Comparison of ENCODE assay signal across 1 cellular context in the genomic region with DNA sequence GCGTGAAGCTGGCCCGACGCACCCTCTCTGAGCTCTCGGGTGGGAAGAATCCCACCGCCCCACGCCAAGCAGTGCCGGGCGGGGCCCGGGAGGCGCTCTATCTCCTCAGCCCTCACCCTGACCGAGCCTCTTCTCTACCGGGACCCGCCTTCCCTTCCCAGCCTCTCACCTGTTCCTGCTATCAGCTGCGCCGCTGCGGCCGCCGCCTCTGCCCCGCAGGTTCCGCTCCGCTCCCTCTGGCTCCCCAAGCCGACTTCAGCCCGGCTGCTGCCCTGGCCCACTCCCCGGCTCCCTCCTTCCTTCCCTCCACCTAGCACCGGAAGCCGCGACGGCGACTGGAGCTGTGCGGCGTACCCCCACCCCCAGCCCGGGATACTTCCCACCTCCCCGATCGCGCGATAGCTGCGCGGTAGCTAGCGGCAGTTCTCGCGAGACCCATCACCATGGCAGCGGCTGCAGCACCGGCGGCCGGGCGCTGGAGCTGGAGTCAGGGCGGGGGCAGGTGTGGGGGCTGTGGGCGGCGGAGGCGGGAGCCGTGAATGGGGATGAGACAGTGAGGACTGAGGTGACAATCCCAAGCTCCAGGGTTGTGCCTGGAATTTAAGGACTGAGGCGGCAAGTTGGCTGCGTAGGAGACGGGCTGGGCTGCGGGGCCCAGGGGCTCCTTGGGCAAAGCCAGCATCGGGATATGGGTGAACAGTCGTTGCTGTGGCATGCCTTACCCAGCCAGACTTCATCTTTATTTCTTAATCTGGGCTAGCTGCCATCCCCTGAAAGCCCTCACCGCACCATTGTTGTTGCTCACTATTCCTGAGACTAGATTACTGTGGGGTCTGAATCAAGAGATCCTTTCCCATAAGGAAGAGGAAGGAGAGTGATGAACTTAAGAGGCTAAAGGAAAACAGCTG.
A peak's percentile ranks its signal among the peaks of the same experiment; 100 is the strongest.
TF ChIP-seq lines count a peak whose summit lies in the region.

Gene ARF3, minus strand, starts transcription at position 347 of the 908 bp plus-strand sequence. CDS start 16,392 bp downstream, outside the sequence.

TF ChIP-seq in HepG2, 621 proteins besides CTCF, POLR2A, EP300 and RAD21 (continued from another document and continues in another):
- TF ChIP-seq SRSF1 (optimal IDR thresholded peaks at IDR 0.05; ENCODE audit: low read depth, low read length) (peak; percentile 40), ZMYM4 (CRISPR knock-in tag; IDR thresholded peaks at IDR 0.05) (peak; percentile 81), ZNF775 (CRISPR knock-in tag; IDR thresholded peaks at IDR 0.05; ENCODE audit: borderline replicate concordance) (no peak), SAFB2 (CRISPR knock-in tag; IDR thresholded peaks at IDR 0.05; ENCODE audit: borderline replicate concordance, low read depth) (no peak; the same call in 1 of the 2 replicates), RBM22 (optimal IDR thresholded peaks at IDR 0.05; ENCODE audit: low read length) (no peak), ZNF329 (CRISPR knock-in tag; IDR thresholded peaks at IDR 0.05; ENCODE audit: low read depth) (peak; percentile 53; the same call in 1 of the 2 replicates), ZNF792 (CRISPR knock-in tag; IDR thresholded peaks at IDR 0.05) (peak; percentile 54; the same call in 1 of the 2 replicates), ETV5 (CRISPR knock-in tag; IDR thresholded peaks at IDR 0.05; ENCODE audit: borderline replicate concordance) (peak; percentile 93), ZNF878 (CRISPR knock-in tag; IDR thresholded peaks at IDR 0.05) (no peak), PRMT3 (CRISPR knock-in tag; IDR thresholded peaks at IDR 0.05; ENCODE audit: borderline replicate concordance, low read depth) (no peak), ZNF18 (CRISPR knock-in tag; IDR thresholded peaks at IDR 0.05; ENCODE audit: insufficient replicate concordance) (no peak), ATF7 (IDR thresholded peaks at IDR 0.05) (no peak), ATF7 (CRISPR knock-in tag; IDR thresholded peaks at IDR 0.05) (no peak), MATR3 (CRISPR knock-in tag; IDR thresholded peaks at IDR 0.05) (no peak), PRDM10 (CRISPR knock-in tag; IDR thresholded peaks at IDR 0.05; ENCODE audit: low read depth) (peak; percentile 52; the same call in 1 of the 2 replicates), ZBTB33 (CRISPR knock-in tag; IDR thresholded peaks at IDR 0.05) (no peak), SOX6 (IDR thresholded peaks at IDR 0.05) (no peak), SOX6 (CRISPR knock-in tag; IDR thresholded peaks at IDR 0.05) (no peak), FOXA3 (CRISPR knock-in tag; IDR thresholded peaks at IDR 0.05) (peak; percentile 44; the same call in 1 of the 2 replicates), HNF4A (CRISPR knock-in tag; IDR thresholded peaks at IDR 0.05) (no peak), ZNF33A (CRISPR knock-in tag; IDR thresholded peaks at IDR 0.05; ENCODE audit: borderline replicate concordance) (no peak), CSRNP1 (CRISPR knock-in tag; IDR thresholded peaks at IDR 0.05) (no peak), ZNF781 (CRISPR knock-in tag; IDR thresholded peaks at IDR 0.05; ENCODE audit: borderline replicate concordance, not compliant biosample characterization) (peak; percentile 66), RFX3 (CRISPR knock-in tag; IDR thresholded peaks at IDR 0.05) (peak; percentile 84), MAFF (IDR thresholded peaks at IDR 0.05; ENCODE audit: low read depth, low read length) (no peak; the same call in 1 of the 2 replicates), KDM3A (CRISPR knock-in tag; IDR thresholded peaks at IDR 0.05; ENCODE audit: low read depth) (0 out of 2 replicates have a peak, but pooled peaks have one; percentile 25), ZKSCAN5 (CRISPR knock-in tag; IDR thresholded peaks at IDR 0.05) (0 out of 2 replicates have a peak, but pooled peaks have one; percentile 65), ZNF737 (CRISPR knock-in tag; IDR thresholded peaks at IDR 0.05; ENCODE audit: borderline replicate concordance) (no peak), ZNF670 (CRISPR knock-in tag; IDR thresholded peaks at IDR 0.05; ENCODE audit: borderline replicate concordance) (no peak), ZNF556 (CRISPR knock-in tag; IDR thresholded peaks at IDR 0.05; ENCODE audit: borderline replicate concordance) (no peak; the same call in 1 of the 2 replicates), NCOA5 (CRISPR knock-in tag; IDR thresholded peaks at IDR 0.05) (no peak), ZNF577 (CRISPR knock-in tag; IDR thresholded peaks at IDR 0.05; ENCODE audit: borderline replicate concordance, low read depth) (no peak), BCL6 (CRISPR knock-in tag; IDR thresholded peaks at IDR 0.05) (peak; percentile 26; the same call in 1 of the 2 replicates), GZF1 (CRISPR knock-in tag; IDR thresholded peaks at IDR 0.05) (peak; percentile 58; the same call in 1 of the 2 replicates)
- TF ChIP-seq, protein P1, sequence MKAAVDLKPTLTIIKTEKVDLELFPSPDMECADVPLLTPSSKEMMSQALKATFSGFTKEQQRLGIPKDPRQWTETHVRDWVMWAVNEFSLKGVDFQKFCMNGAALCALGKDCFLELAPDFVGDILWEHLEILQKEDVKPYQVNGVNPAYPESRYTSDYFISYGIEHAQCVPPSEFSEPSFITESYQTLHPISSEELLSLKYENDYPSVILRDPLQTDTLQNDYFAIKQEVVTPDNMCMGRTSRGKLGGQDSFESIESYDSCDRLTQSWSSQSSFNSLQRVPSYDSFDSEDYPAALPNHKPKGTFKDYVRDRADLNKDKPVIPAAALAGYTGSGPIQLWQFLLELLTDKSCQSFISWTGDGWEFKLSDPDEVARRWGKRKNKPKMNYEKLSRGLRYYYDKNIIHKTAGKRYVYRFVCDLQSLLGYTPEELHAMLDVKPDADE (CRISPR knock-in tag; IDR thresholded peaks at IDR 0.05): no peak
- TF ChIP-seq, protein P2, sequence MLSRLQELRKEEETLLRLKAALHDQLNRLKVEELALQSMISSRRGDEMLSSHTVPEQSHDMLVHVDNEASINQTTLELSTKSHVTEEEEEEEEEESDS (CRISPR knock-in tag; IDR thresholded peaks at IDR 0.05; ENCODE audit: borderline replicate concordance): no peak
- TF ChIP-seq, protein P3, sequence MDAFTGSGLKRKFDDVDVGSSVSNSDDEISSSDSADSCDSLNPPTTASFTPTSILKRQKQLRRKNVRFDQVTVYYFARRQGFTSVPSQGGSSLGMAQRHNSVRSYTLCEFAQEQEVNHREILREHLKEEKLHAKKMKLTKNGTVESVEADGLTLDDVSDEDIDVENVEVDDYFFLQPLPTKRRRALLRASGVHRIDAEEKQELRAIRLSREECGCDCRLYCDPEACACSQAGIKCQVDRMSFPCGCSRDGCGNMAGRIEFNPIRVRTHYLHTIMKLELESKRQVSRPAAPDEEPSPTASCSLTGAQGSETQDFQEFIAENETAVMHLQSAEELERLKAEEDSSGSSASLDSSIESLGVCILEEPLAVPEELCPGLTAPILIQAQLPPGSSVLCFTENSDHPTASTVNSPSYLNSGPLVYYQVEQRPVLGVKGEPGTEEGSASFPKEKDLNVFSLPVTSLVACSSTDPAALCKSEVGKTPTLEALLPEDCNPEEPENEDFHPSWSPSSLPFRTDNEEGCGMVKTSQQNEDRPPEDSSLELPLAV (CRISPR knock-in tag; conservative IDR thresholded peaks at IDR 0.05; ENCODE audit: low read depth): 0 out of 2 replicates have a peak, but pooled peaks have one; percentile 61
- TF ChIP-seq, protein P4, sequence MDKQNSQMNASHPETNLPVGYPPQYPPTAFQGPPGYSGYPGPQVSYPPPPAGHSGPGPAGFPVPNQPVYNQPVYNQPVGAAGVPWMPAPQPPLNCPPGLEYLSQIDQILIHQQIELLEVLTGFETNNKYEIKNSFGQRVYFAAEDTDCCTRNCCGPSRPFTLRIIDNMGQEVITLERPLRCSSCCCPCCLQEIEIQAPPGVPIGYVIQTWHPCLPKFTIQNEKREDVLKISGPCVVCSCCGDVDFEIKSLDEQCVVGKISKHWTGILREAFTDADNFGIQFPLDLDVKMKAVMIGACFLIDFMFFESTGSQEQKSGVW (CRISPR knock-in tag; IDR thresholded peaks at IDR 0.05; ENCODE audit: borderline replicate concordance): no peak
- TF ChIP-seq, protein P5, sequence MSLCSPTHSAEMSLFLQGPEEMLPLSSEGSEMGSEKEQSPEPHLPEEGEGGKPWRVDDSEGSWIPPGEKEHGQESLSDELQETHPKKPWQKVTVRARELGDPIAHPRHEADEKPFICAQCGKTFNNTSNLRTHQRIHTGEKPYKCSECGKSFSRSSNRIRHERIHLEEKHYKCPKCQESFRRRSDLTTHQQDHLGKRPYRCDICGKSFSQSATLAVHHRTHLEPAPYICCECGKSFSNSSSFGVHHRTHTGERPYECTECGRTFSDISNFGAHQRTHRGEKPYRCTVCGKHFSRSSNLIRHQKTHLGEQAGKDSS (CRISPR knock-in tag; IDR thresholded peaks at IDR 0.05; ENCODE audit: borderline replicate concordance, low read depth): no peak
- TF ChIP-seq, protein P6, sequence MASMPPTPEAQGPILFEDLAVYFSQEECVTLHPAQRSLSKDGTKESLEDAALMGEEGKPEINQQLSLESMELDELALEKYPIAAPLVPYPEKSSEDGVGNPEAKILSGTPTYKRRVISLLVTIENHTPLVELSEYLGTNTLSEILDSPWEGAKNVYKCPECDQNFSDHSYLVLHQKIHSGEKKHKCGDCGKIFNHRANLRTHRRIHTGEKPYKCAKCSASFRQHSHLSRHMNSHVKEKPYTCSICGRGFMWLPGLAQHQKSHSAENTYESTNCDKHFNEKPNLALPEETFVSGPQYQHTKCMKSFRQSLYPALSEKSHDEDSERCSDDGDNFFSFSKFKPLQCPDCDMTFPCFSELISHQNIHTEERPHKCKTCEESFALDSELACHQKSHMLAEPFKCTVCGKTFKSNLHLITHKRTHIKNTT (CRISPR knock-in tag; IDR thresholded peaks at IDR 0.05): no peak
- TF ChIP-seq, protein P7, sequence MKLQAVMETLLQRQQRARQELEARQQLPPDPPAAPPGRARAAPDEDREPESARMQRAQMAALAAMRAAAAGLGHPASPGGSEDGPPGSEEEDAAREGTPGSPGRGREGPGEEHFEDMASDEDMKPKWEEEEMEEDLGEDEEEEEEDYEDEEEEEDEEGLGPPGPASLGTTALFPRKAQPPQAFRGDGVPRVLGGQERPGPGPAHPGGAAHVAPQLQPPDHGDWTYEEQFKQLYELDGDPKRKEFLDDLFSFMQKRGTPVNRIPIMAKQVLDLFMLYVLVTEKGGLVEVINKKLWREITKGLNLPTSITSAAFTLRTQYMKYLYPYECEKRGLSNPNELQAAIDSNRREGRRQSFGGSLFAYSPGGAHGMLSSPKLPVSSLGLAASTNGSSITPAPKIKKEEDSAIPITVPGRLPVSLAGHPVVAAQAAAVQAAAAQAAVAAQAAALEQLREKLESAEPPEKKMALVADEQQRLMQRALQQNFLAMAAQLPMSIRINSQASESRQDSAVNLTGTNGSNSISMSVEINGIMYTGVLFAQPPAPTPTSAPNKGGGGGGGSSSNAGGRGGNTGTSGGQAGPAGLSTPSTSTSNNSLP (IDR thresholded peaks at IDR 0.05; ENCODE audit: low read depth, low read length): no peak
